Comparison of ENCODE assay signal across 25 cellular contexts in the genomic region with DNA sequence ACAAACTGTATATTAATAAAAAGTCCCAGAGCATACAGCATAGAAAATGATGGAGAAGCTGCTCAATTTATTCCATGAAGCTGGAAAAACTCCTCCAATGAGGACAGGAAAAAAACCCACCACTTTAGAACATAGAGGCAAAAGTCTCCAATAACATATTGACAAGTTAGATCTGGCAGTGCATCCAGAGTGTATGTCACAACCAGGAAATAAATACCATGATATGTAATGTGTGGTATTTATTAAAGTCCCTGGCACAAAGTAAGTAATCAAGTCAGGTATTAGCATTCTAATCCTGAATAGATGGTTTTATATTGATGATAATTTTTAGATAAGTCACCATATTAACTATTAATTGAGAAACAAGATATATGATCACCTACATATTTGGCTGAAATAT.
DNase-seq lines count a peak whose midpoint lies in the region; ATAC-seq, FAIRE-seq and TF ChIP-seq lines count a peak whose summit lies in the region.
"Had no signal": no experiment of that assay in that cellular context is flagged by ENCODE, and none has a peak within 500 bp of the region (broad histone marks: within the 10 kb centered on the region; RNA-seq: fewer than 3 reads in every experiment).

No MANE protein-coding gene starts in this region.

- H3K27me3 ChIP-seq in RWPE2 (ENCODE audit: insufficient read depth, poor library complexity, severe bottlenecking) (no peaks in the 10 kb centered on the region), bronchial epithelial cell (ENCODE audit: control insufficient read depth, insufficient read depth, low read length) (no peaks in the 10 kb centered on the region), MM.1S (replicated peaks; ENCODE audit: insufficient read depth, low read length) (no peaks in the 10 kb centered on the region)

- H3K4me1 ChIP-seq in RWPE2 (ENCODE audit: insufficient read depth, poor library complexity, severe bottlenecking) (peaks cover 22% of the 10 kb centered on the region), MM.1S (ENCODE audit: low read length) (no peaks in the 10 kb centered on the region)

- H3K79me2 ChIP-seq in MM.1S (ENCODE audit: low read length), result no peaks in the 10 kb centered on the region

- TF ChIP-seq CTCF in RWPE2 (IDR thresholded peaks at IDR 0.05; ENCODE audit: poor library complexity, severe bottlenecking) (no peak), bronchial epithelial cell (IDR thresholded peaks at IDR 0.05; ENCODE audit: insufficient read depth, low read length, severe bottlenecking) (no peak), MM.1S (IDR thresholded peaks at IDR 0.05; ENCODE audit: low read length) (no peak)

- peak; percentile 64 for ATAC-seq in RWPE2 (ENCODE audit: low read depth)
- no peak for ATAC-seq in HG02798 (IDR thresholded peaks at IDR 0.05; ENCODE audit: poor library complexity, unreplicated experiment)
- ATAC-seq: HepG2, K562 had no signal

- no peaks in the 10 kb centered on the region for H3K9me2 ChIP-seq in MM.1S (replicated peaks; ENCODE audit: insufficient read depth, low read length)

- H3K27ac ChIP-seq in RWPE2 (ENCODE audit: poor library complexity, severe bottlenecking) (peak overlapping the region; percentile 90), MM.1S (ENCODE audit: low read length) (no peak overlapping the region)
- H3K27ac ChIP-seq: HL-60 had no signal

- no peak for FAIRE-seq in bronchial epithelial cell (lab: Jason Lieb, UNC)
- FAIRE-seq: A204.1, D721Med, GM18507, H1, HepG2, K562 had no signal

- DNase-seq in RWPE2 (ENCODE audit: low spot score) (no peak), bronchial epithelial cell (ENCODE audit: low read depth) (peak; percentile 64), iris pigment epithelial cell (ENCODE audit: low read depth) (peak; percentile 61), renal cortical epithelial cell (ENCODE audit: low read depth) (peak; percentile 5), CD1c-positive myeloid dendritic cell (ENCODE audit: extremely low spot score) (no peak), MM.1S (no peak), NCI-H345 treated with DMSO at 0.1 percent for 48 hours (lab: John Stamatoyannopoulos, UW; ENCODE audit: unreplicated experiment) (no peak)
- DNase-seq: DMS53; GDM1; NCI-H1105; NCI-H146; NCI-H2029; NCI-H2227 treated with DMSO at 0.1 percent for 48 hours; NCI-H510A treated with DMSO at 0.1 percent for 48 hours; NCI-H774; NK-92 treated with Interleukin-12 subunit alpha and Interleukin-12 subunit beta, amount 100 ng/mL, for 24 hours; SIG-M5 had no signal

- H3K36me3 ChIP-seq in RWPE2 (ENCODE audit: low read depth), result no peaks in the 10 kb centered on the region
- H3K36me3 ChIP-seq in bronchial epithelial cell (ENCODE audit: control insufficient read depth, insufficient read depth, low read length), result no peaks in the 10 kb centered on the region
- H3K36me3 ChIP-seq in MM.1S (replicated peaks; ENCODE audit: insufficient read depth, low read length), result no peaks in the 10 kb centered on the region

- no peak overlapping the region for H3K4me2 ChIP-seq in MM.1S (ENCODE audit: low read depth, low read length)

- no peak overlapping the region for H3K9ac ChIP-seq in MM.1S (ENCODE audit: low read length)

- H3K4me3 ChIP-seq in RWPE2 (ENCODE audit: severe bottlenecking), result no peak overlapping the region
- no peak overlapping the region for H3K4me3 ChIP-seq in bronchial epithelial cell (ENCODE audit: low read depth, low read length)
- no peak overlapping the region for H3K4me3 ChIP-seq in MM.1S (ENCODE audit: low read length)
- H3K4me3 ChIP-seq: K562 had no signal

- H2AFZ ChIP-seq in MM.1S (ENCODE audit: low read length), result no peak overlapping the region

- no peaks in the 10 kb centered on the region for H4K20me1 ChIP-seq in MM.1S (ENCODE audit: insufficient read depth, low read length)

- no peaks in the 10 kb centered on the region for H3F3A ChIP-seq in MM.1S (ENCODE audit: insufficient read depth, low read length)

- H3K9me3 ChIP-seq in RWPE2 (ENCODE audit: severe bottlenecking) (no peaks in the 10 kb centered on the region), MM.1S (replicated peaks; ENCODE audit: insufficient read depth, low read length) (no peaks in the 10 kb centered on the region)

Comparison
In these comparisons a context has a peak if more than half of its experiments do, and no peak if none do; other contexts are left out.
1. DNase-seq: peak in bronchial epithelial cell (single experiment), iris pigment epithelial cell (single experiment) and renal cortical epithelial cell (single experiment); none in RWPE2 (single experiment), CD1c-positive myeloid dendritic cell (single experiment), MM.1S (single experiment) and NCI-H345 treated with DMSO at 0.1 percent for 48 hours (single experiment).